2 cellular contexts compared by ENCODE assay signal in the genomic region with DNA sequence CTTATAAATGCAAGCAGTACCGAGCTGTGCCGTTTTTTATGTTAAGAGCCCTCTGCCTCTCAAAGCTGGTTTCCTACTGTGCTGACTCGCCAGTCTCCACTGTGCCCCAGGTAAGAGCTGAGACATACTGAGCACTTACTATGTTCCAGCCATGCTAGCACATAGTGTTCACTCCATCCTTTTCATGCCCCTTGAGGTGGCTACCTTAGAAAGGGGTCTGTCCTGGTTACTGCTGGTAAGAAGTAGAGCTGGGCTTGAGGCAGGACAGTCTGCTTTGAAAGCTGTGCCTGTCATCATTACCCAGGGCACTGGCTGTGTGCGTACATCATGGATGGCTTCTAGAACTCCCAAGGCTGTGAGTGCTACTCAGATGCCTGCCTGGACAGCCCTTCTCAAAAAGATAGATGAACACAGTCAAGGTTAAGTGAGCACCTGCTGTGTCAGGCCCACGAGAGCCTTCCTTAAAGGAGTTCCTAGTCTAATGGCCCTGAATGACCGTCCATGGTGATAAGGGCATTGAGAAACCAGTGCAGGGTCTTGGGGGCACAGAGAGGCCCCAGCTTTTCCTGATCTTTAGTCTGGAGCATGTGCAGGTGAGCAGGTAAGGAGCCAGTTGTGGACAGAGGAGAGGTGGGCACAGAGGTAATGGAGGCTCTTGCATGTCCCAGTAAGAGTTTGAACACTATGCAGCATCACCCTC.
TF ChIP-seq lines count a peak whose summit lies in the region.

No MANE protein-coding gene starts in this region.

TF ChIP-seq in IMR-90, 13 proteins besides CTCF, POLR2A, EP300 and RAD21:
- TF ChIP-seq FOS (IDR thresholded peaks at IDR 0.05; ENCODE audit: low read depth, low read length) (no peak), MAZ (IDR thresholded peaks at IDR 0.05; ENCODE audit: borderline replicate concordance, low read depth, low read length) (no peak), BHLHE40 (IDR thresholded peaks at IDR 0.05; ENCODE audit: low read depth, low read length) (no peak), RFX5 (IDR thresholded peaks at IDR 0.05; ENCODE audit: low read depth, low read length) (no peak), MXI1 (IDR thresholded peaks at IDR 0.05; ENCODE audit: borderline replicate concordance, low read depth, low read length) (no peak), RCOR1 (IDR thresholded peaks at IDR 0.05; ENCODE audit: insufficient replicate concordance, low read length) (no peak), SMC3 (IDR thresholded peaks at IDR 0.05; ENCODE audit: low read depth, low read length) (no peak), CHD1 (IDR thresholded peaks at IDR 0.05; ENCODE audit: low read depth, low read length) (no peak), NFE2L2 (IDR thresholded peaks at IDR 0.05; ENCODE audit: low read depth, low read length) (no peak), MAFK (IDR thresholded peaks at IDR 0.05; ENCODE audit: low read depth, low read length) (no peak), CEBPB (IDR thresholded peaks at IDR 0.05; ENCODE audit: low read depth, low read length) (no peak)
- TF ChIP-seq, protein P1, sequence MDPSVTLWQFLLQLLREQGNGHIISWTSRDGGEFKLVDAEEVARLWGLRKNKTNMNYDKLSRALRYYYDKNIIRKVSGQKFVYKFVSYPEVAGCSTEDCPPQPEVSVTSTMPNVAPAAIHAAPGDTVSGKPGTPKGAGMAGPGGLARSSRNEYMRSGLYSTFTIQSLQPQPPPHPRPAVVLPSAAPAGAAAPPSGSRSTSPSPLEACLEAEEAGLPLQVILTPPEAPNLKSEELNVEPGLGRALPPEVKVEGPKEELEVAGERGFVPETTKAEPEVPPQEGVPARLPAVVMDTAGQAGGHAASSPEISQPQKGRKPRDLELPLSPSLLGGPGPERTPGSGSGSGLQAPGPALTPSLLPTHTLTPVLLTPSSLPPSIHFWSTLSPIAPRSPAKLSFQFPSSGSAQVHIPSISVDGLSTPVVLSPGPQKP (IDR thresholded peaks at IDR 0.05; ENCODE audit: borderline replicate concordance, low read depth, low read length) = no peak
- TF ChIP-seq, protein P2, sequence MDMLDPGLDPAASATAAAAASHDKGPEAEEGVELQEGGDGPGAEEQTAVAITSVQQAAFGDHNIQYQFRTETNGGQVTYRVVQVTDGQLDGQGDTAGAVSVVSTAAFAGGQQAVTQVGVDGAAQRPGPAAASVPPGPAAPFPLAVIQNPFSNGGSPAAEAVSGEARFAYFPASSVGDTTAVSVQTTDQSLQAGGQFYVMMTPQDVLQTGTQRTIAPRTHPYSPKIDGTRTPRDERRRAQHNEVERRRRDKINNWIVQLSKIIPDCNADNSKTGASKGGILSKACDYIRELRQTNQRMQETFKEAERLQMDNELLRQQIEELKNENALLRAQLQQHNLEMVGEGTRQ (IDR thresholded peaks at IDR 0.05; ENCODE audit: low read depth, low read length) = no peak
TF ChIP-seq in IMR-90: peak in this region for 0.

TF ChIP-seq in endothelial cell of umbilical vein, 7 proteins besides CTCF, POLR2A, EP300 and RAD21:
- TF ChIP-seq EZH2 (IDR thresholded peaks at IDR 0.05; ENCODE audit: borderline replicate concordance, low read depth, low read length, severe bottlenecking) = no peak
- TF ChIP-seq, protein P3, sequence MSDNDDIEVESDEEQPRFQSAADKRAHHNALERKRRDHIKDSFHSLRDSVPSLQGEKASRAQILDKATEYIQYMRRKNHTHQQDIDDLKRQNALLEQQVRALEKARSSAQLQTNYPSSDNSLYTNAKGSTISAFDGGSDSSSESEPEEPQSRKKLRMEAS (IDR thresholded peaks at IDR 0.05; ENCODE audit: insufficient read depth, insufficient read length) = no peak
- no peak for TF ChIP-seq FOS (IDR thresholded peaks at IDR 0.05; ENCODE audit: borderline replicate concordance, insufficient read depth, low read length)
- no peak for TF ChIP-seq MYC (IDR thresholded peaks at IDR 0.05; ENCODE audit: low read depth, low read length)
- TF ChIP-seq GATA2 (IDR thresholded peaks at IDR 0.05; ENCODE audit: insufficient read depth, insufficient read length, low read depth, low read length) = no peak
- TF ChIP-seq JUN (IDR thresholded peaks at IDR 0.05; ENCODE audit: borderline replicate concordance, insufficient read depth, insufficient read length, low read depth) = no peak
- TF ChIP-seq POLR2AphosphoS5 (IDR thresholded peaks at IDR 0.05; ENCODE audit: insufficient read depth, low read depth, low read length) = no peak
